8 cellular contexts compared by ENCODE assay signal in genomic region chr3:43180027-43180426, GRCh38.
A peak's percentile ranks its signal among the peaks of the same experiment; 100 is the strongest.
DNase-seq lines count a peak whose midpoint lies in the region; ATAC-seq and TF ChIP-seq lines count a peak whose summit lies in the region.

No MANE protein-coding gene starts in this region.

- H3K4me1 ChIP-seq in thymus (ENCODE audit: control insufficient read depth, insufficient read depth, low read length) (peaks cover 17% of the 10 kb centered on the region), thyroid gland (peaks cover 3 to 4% of the 10 kb centered on the region in 2 donors)

- TF ChIP-seq CTCF in GM12865 (IDR thresholded peaks at IDR 0.05; ENCODE audit: insufficient read depth, low read depth, low read length, missing control alignments) (no peak), thyroid gland (IDR thresholded peaks at IDR 0.05) (no peak)

- peak; percentile 59 for ATAC-seq in HG03135 (IDR thresholded peaks at IDR 0.05; ENCODE audit: unreplicated experiment)

- TF ChIP-seq POLR2A in thyroid gland (IDR thresholded peaks at IDR 0.05) = no peak

- H3K27ac ChIP-seq in thymus (ENCODE audit: low read depth) = peak overlapping the region; percentile 73
- H3K27ac ChIP-seq in thyroid gland = peak overlapping the region in 1 of 3 donors; percentile 38

- H3K27ac Mint-ChIP-seq in activated CD4-positive, alpha-beta T cell treated with anti-CD3 and anti-CD28 coated beads, Interleukin-2, amount 10 ng/mL, durations not matched to agents 24 days and 14 days = peak overlapping the region; percentile 92

- peaks cover 5% of the 10 kb centered on the region for H3K36me3 Mint-ChIP-seq in activated CD4-positive, alpha-beta T cell treated with anti-CD3 and anti-CD28 coated beads, Interleukin-2, amount 10 ng/mL, durations not matched to agents 24 days and 14 days (ENCODE audit: low read depth)

- peak; percentile 65 for DNase-seq in GM12865 (ENCODE audit: low read depth)
- peak; percentile 83 for DNase-seq in activated CD4-positive, alpha-beta T cell treated with anti-CD3 and anti-CD28 coated beads, Interleukin-2, amount 10 ng/mL, durations not matched to agents 24 days and 14 days
- DNase-seq in foreskin melanocyte = peak; percentile 20
- DNase-seq in HK-2 (ENCODE audit: unreplicated experiment) = no peak
- no peak for DNase-seq in thyroid gland
- DNase-seq in stimulated activated CD4-positive, alpha-beta T cell treated with anti-CD3 and anti-CD28 coated beads, Interleukin-1b, Interleukin-23, amount 100 ng/mL, for 48 hours = no peak

- H3K4me3 ChIP-seq in GM12865 (ENCODE audit: low read depth, low read length) (no peak overlapping the region), thymus (ENCODE audit: low read length) (no peak overlapping the region), thyroid gland (replicated peaks in 1 of 3) (no peak overlapping the region)

- peaks cover 39% of the 10 kb centered on the region for H3K4me1 Mint-ChIP-seq in activated CD4-positive, alpha-beta T cell treated with anti-CD3 and anti-CD28 coated beads, Interleukin-2, amount 10 ng/mL, durations not matched to agents 24 days and 14 days

- peaks cover 12% of the 10 kb centered on the region for H3K9me3 Mint-ChIP-seq in activated CD4-positive, alpha-beta T cell treated with anti-CD3 and anti-CD28 coated beads, Interleukin-2, amount 10 ng/mL, durations not matched to agents 24 days and 14 days

- intact Hi-C loops in activated CD4-positive, alpha-beta T cell treated with anti-CD3 and anti-CD28 coated beads, Interleukin-2, amount 10 ng/mL, durations not matched to agents 24 days and 14 days (cut with micrococcal nuclease) = loop anchor here (2.0 kb wide), 1 partner anchor 109 kb away; no protein-coding TSS in a partner anchor
- intact Hi-C loops in thyroid gland (cut with DNase I) = no loop called here

- H3K9me3 ChIP-seq in thymus (ENCODE audit: control insufficient read depth) = no peaks in the 10 kb centered on the region
- H3K9me3 ChIP-seq in thyroid gland = no peaks in the 10 kb centered on the region

- no peaks in the 10 kb centered on the region for H3K36me3 ChIP-seq in thymus (ENCODE audit: control insufficient read depth, insufficient read depth)
- H3K36me3 ChIP-seq in thyroid gland = no peaks in the 10 kb centered on the region

- H3K27me3 Mint-ChIP-seq in activated CD4-positive, alpha-beta T cell treated with anti-CD3 and anti-CD28 coated beads, Interleukin-2, amount 10 ng/mL, durations not matched to agents 24 days and 14 days = peaks cover 2% of the 10 kb centered on the region

- H3K4me3 Mint-ChIP-seq in activated CD4-positive, alpha-beta T cell treated with anti-CD3 and anti-CD28 coated beads, Interleukin-2, amount 10 ng/mL, durations not matched to agents 24 days and 14 days = peak overlapping the region; percentile 74

- H3K27me3 ChIP-seq in thymus (ENCODE audit: control insufficient read depth, insufficient read depth) = no peaks in the 10 kb centered on the region
- no peaks in the 10 kb centered on the region for H3K27me3 ChIP-seq in thyroid gland

- WGBS in thymus = 3% methylated on average over 4 of the region's 4 CpGs
- WGBS in thyroid gland, 2 donors = 53 to 75% methylated on average over 4 of the region's 4 CpGs

Comparison
In these comparisons a context has a peak if more than half of its experiments do, and no peak if none do; other contexts are left out.
1. DNase-seq: peak in GM12865 (single experiment), activated CD4-positive, alpha-beta T cell treated with anti-CD3 and anti-CD28 coated beads, Interleukin-2, amount 10 ng/mL, durations not matched to agents 24 days and 14 days (single experiment) and foreskin melanocyte (single experiment); none in HK-2 (single experiment), thyroid gland (0 of 2) and stimulated activated CD4-positive, alpha-beta T cell treated with anti-CD3 and anti-CD28 coated beads, Interleukin-1b, Interleukin-23, amount 100 ng/mL, for 48 hours (single experiment).